Comparison of ENCODE assay signal across 21 cellular contexts in genomic region chr6:54031194-54031593, GRCh38.
"Had no signal": no experiment of that assay in that cellular context is flagged by ENCODE, and none has a peak within 500 bp of the region (broad histone marks: within the 10 kb centered on the region; RNA-seq: fewer than 3 reads in every experiment).

No MANE protein-coding gene starts in this region.

- H3K4me3 ChIP-seq: mucosa of descending colon, transverse colon had no signal

- H3K9me3 Mint-ChIP-seq: activated CD8-positive, alpha-beta T cell treated with anti-CD3 and anti-CD28 coated beads for 36 hours had no signal

- H3K4me1 Mint-ChIP-seq: activated CD4-positive, alpha-beta T cell treated with anti-CD3 and anti-CD28 coated beads for 36 hours had no signal

- H3K9me3 ChIP-seq: mucosa of descending colon, neutrophil, transverse colon had no signal

- H3K4me1 ChIP-seq: transverse colon had no signal

- H3K27ac Mint-ChIP-seq: activated CD4-positive, alpha-beta T cell treated with anti-CD3 and anti-CD28 coated beads for 36 hours; activated CD8-positive, alpha-beta T cell treated with anti-CD3 and anti-CD28 coated beads for 36 hours; activated naive CD8-positive, alpha-beta T cell; activated T-cell treated with anti-CD3 and anti-CD28 coated beads, Interleukin-2, amount 50 U/mL, for 72 hours; naive thymus-derived CD4-positive, alpha-beta T cell had no signal

- H3K27me3 Mint-ChIP-seq: activated naive CD8-positive, alpha-beta T cell had no signal

- H3K27me3 ChIP-seq: brain microvascular endothelial cell, neutrophil, transverse colon had no signal

- H3K36me3 ChIP-seq: brain microvascular endothelial cell, neutrophil, transverse colon had no signal

- DNase-seq: activated CD4-positive, alpha-beta T cell treated with anti-CD3 and anti-CD28 coated beads for 36 hours; activated CD8-positive, alpha-beta T cell treated with anti-CD3 and anti-CD28 coated beads for 36 hours; activated gamma-delta T cell treated with Interleukin-2 at 50 U/mL for 16 hours; activated T-cell treated with anti-CD3 and anti-CD28 coated beads, Interleukin-2, amount 50 U/mL, for 72 hours; brain microvascular endothelial cell; cerebellar nuclear complex; effector CD8-positive, alpha-beta T cell; foreskin melanocyte; head of caudate nucleus; mammary epithelial cell; mucosa of descending colon; naive thymus-derived CD4-positive, alpha-beta T cell; retina; small intestine; stimulated activated CD4-positive, alpha-beta T cell treated with anti-CD3 and anti-CD28 coated beads, Interleukin-4, amount 100 ng/mL, for 24 hours; stimulated activated naive CD4-positive, alpha-beta T cell treated with Interleukin-2 at 50 U/mL for 16 hours; substantia nigra; T-helper 2 cell; transverse colon had no signal

- H3K27ac ChIP-seq: brain microvascular endothelial cell, neutrophil, transverse colon had no signal

- H3K36me3 Mint-ChIP-seq: activated naive CD8-positive, alpha-beta T cell; naive thymus-derived CD4-positive, alpha-beta T cell had no signal

- H3K4me3 Mint-ChIP-seq: activated CD4-positive, alpha-beta T cell treated with anti-CD3 and anti-CD28 coated beads for 36 hours; activated CD8-positive, alpha-beta T cell treated with anti-CD3 and anti-CD28 coated beads for 36 hours; activated naive CD8-positive, alpha-beta T cell; activated T-cell treated with anti-CD3 and anti-CD28 coated beads, Interleukin-2, amount 50 U/mL, for 72 hours; naive thymus-derived CD4-positive, alpha-beta T cell had no signal

- ATAC-seq: activated CD4-positive, alpha-beta T cell treated with anti-CD3 and anti-CD28 coated beads for 36 hours; activated CD8-positive, alpha-beta T cell treated with anti-CD3 and anti-CD28 coated beads for 36 hours; activated T-cell treated with anti-CD3 and anti-CD28 coated beads, Interleukin-2, amount 50 U/mL, for 72 hours; mucosa of descending colon; naive thymus-derived CD4-positive, alpha-beta T cell had no signal
